ENCODE assay signal across 15 cellular contexts in the genomic region with DNA sequence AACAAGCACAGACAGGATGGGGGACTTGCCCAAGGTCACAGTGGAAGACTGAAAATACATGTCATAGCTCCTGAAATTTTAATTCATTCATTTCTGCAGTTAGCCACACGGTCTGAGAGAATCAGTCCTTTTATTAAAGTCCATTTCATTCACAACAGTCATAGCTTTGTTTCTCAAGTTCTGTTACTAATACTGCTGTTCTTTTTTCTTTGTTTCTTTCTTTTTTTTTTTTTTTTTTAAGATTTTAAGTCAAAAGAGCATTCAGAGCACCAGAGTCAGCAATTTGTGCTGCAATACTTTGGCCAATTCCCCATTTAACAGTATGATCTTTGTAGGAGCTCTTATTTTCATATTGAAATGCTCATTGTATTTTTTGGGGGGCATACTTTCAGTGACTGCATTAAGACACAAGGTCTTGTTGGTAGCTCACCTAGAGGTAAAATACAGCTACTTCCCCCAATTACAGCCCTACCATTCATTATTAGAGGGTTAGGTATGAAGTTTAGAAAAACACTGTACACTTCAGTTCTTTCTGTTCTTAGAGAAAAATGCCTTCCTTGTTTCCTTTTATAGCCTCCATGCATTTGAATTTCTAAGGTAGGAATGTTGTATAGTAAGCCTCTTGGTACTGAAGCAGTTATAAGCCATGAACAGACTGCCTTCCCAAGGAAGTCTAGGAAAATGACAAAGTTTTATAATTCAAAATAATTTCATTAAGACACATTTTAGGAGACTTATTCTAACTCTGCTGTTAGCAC.
"Had no signal": no experiment of that assay in that cellular context is flagged by ENCODE, and none has a peak within 500 bp of the region (broad histone marks: within the 10 kb centered on the region; RNA-seq: fewer than 3 reads in every experiment).

No MANE protein-coding gene starts in this region.

- H3K9me3 ChIP-seq: gastrocnemius medialis, right atrium auricular region, suprapubic skin, thyroid gland, upper lobe of left lung, vagina had no signal

- H3K4me3 ChIP-seq: gastrocnemius medialis, lung, right atrium auricular region, suprapubic skin, thyroid gland, upper lobe of left lung, vagina had no signal

- H3K36me3 ChIP-seq: gastrocnemius medialis, right atrium auricular region, suprapubic skin, thyroid gland, upper lobe of left lung, vagina had no signal

- H3K27ac ChIP-seq: gastrocnemius medialis, right atrium auricular region, suprapubic skin, thyroid gland, upper lobe of left lung, vagina had no signal

- H3K27me3 ChIP-seq: gastrocnemius medialis, right atrium auricular region, suprapubic skin, thyroid gland, upper lobe of left lung, vagina had no signal

- ATAC-seq: gastrocnemius medialis; left cardiac atrium; left ventricle myocardium superior; naive thymus-derived CD8-positive, alpha-beta T cell had no signal

- DNase-seq: gastrocnemius medialis; glutamatergic neuron; immature natural killer cell; left cardiac atrium; left ventricle myocardium superior; naive thymus-derived CD8-positive, alpha-beta T cell; small intestine; stimulated activated CD4-positive, alpha-beta T cell treated with anti-CD3 and anti-CD28 coated beads, Interleukin-12 subunit alpha, Interleukin-12 subunit beta, amount 100 ng/mL, for 4 hours; stimulated activated naive CD4-positive, alpha-beta T cell treated with Interleukin-2 at 50 U/mL for 16 hours; thyroid gland; upper lobe of left lung had no signal

- H3K4me1 ChIP-seq: gastrocnemius medialis, right atrium auricular region, suprapubic skin, upper lobe of left lung, vagina had no signal
